Comparison of ENCODE assay signal across 30 cellular contexts in genomic region chr13:80889829-80890228, GRCh38.
"Had no signal": no experiment of that assay in that cellular context is flagged by ENCODE, and none has a peak within 500 bp of the region (broad histone marks: within the 10 kb centered on the region; RNA-seq: fewer than 3 reads in every experiment).

No MANE protein-coding gene starts in this region.

- H3K4me3 ChIP-seq: pancreas, psoas muscle, right lobe of liver, sigmoid colon, smooth muscle cell, spleen, suprapubic skin, testis, tibial artery, transverse colon, upper lobe of right lung, uterus had no signal

- H3K4me1 ChIP-seq: pancreas, psoas muscle, right lobe of liver, spleen, suprapubic skin, testis, tibial artery, transverse colon, upper lobe of right lung, uterus had no signal

- ATAC-seq: naive thymus-derived CD8-positive, alpha-beta T cell; natural killer cell treated with Interleukin-12 subunit alpha and Interleukin-12 subunit beta and Interleukin-15 and Interleukin-18, amount 100 ng/mL, for 72 hours; pancreas; right cardiac atrium; right lobe of liver; stimulated activated memory B cell treated with anti-CD40 and anti-IgM and Interleukin-4, amounts not matched to agents 10 μg/mL and 1 μg/mL and 100 μg/mL, for 72 hours; stimulated activated naive CD8-positive, alpha-beta T cell treated with anti-CD3 and anti-CD28 coated beads, Interleukin-15, amount 100 ng/mL, for 72 hours; stimulated activated naive CD8-positive, alpha-beta T cell treated with anti-CD3 and anti-CD28 coated beads, Interleukin-15, Interleukin-2, amounts not matched to agents 100 U/mL and 50 U/mL, for 24 hours; upper lobe of right lung had no signal

- H3K36me3 ChIP-seq: neutrophil, pancreas, right lobe of liver, sigmoid colon, spleen, suprapubic skin, tibial artery, transverse colon, upper lobe of right lung had no signal

- H3K9me3 ChIP-seq: neutrophil, pancreas, psoas muscle, right lobe of liver, sigmoid colon, spleen, suprapubic skin, testis, tibial artery, transverse colon, upper lobe of right lung, uterus had no signal

- FAIRE-seq: pancreas had no signal

- H3K27ac ChIP-seq: neutrophil, pancreas, psoas muscle, right lobe of liver, sigmoid colon, spleen, suprapubic skin, testis, tibial artery, transverse colon, upper lobe of right lung, uterus had no signal

- DNase-seq: naive thymus-derived CD8-positive, alpha-beta T cell; nephron progenitor cell; nucleus accumbens; pancreas; psoas muscle; right cardiac atrium; right lobe of liver; sigmoid colon; spleen; stimulated activated CD4-positive, alpha-beta T cell treated with anti-CD3 and anti-CD28 coated beads, Interleukin-12 subunit alpha, Interleukin-12 subunit beta, amount 100 ng/mL, for 4 hours; stimulated activated CD4-positive, alpha-beta T cell treated with anti-CD3 and anti-CD28 coated beads, Interleukin-1b, Interleukin-23, amount 100 ng/mL, for 48 hours; stimulated activated CD4-positive, alpha-beta T cell treated with anti-CD3 and anti-CD28 coated beads, Interleukin-4, amount 100 ng/mL, for 1 hour; stimulated activated CD4-positive, alpha-beta T cell treated with anti-CD3 and anti-CD28 coated beads, Interleukin-4, amount 100 ng/mL, for 4 hours; stimulated activated CD8-positive, alpha-beta memory T cell treated with anti-CD3 and anti-CD28 coated beads, Interleukin-4, amount 100 ng/mL, for 48 hours; stimulated activated naive CD4-positive, alpha-beta T cell; stimulated activated naive CD8-positive, alpha-beta T cell treated with anti-CD3 and anti-CD28 coated beads, Interleukin-15, amount 100 ng/mL, for 72 hours; stimulated activated naive CD8-positive, alpha-beta T cell treated with anti-CD3 and anti-CD28 coated beads, Interleukin-15, Interleukin-2, amounts not matched to agents 100 U/mL and 50 U/mL, for 24 hours; substantia nigra; testis; tibial artery; transverse colon; upper lobe of right lung; uterus had no signal

- H3K4me3 Mint-ChIP-seq: naive thymus-derived CD8-positive, alpha-beta T cell; natural killer cell treated with Interleukin-12 subunit alpha and Interleukin-12 subunit beta and Interleukin-15 and Interleukin-18, amount 100 ng/mL, for 72 hours; nephron progenitor cell; neural crest cell; stimulated activated memory B cell treated with anti-CD40 and anti-IgM and Interleukin-4, amounts not matched to agents 10 μg/mL and 1 μg/mL and 100 μg/mL, for 72 hours; stimulated activated naive CD8-positive, alpha-beta T cell treated with anti-CD3 and anti-CD28 coated beads, Interleukin-15, amount 100 ng/mL, for 72 hours; type B pancreatic cell had no signal

- H3K27me3 Mint-ChIP-seq: naive thymus-derived CD8-positive, alpha-beta T cell; stimulated activated memory B cell treated with anti-CD40 and anti-IgM and Interleukin-4, amounts not matched to agents 10 μg/mL and 1 μg/mL and 100 μg/mL, for 72 hours; stimulated activated naive CD8-positive, alpha-beta T cell treated with anti-CD3 and anti-CD28 coated beads, Interleukin-15, amount 100 ng/mL, for 72 hours had no signal

- H3K27ac Mint-ChIP-seq: naive thymus-derived CD8-positive, alpha-beta T cell; natural killer cell treated with Interleukin-12 subunit alpha and Interleukin-12 subunit beta and Interleukin-15 and Interleukin-18, amount 100 ng/mL, for 72 hours; nephron progenitor cell; stimulated activated memory B cell treated with anti-CD40 and anti-IgM and Interleukin-4, amounts not matched to agents 10 μg/mL and 1 μg/mL and 100 μg/mL, for 72 hours; stimulated activated naive CD8-positive, alpha-beta T cell treated with anti-CD3 and anti-CD28 coated beads, Interleukin-15, amount 100 ng/mL, for 72 hours; type B pancreatic cell had no signal

- H3K4me1 Mint-ChIP-seq: naive thymus-derived CD8-positive, alpha-beta T cell; nephron progenitor cell; neural crest cell; stimulated activated memory B cell treated with anti-CD40 and anti-IgM and Interleukin-4, amounts not matched to agents 10 μg/mL and 1 μg/mL and 100 μg/mL, for 72 hours; stimulated activated naive CD8-positive, alpha-beta T cell treated with anti-CD3 and anti-CD28 coated beads, Interleukin-15, amount 100 ng/mL, for 72 hours had no signal

- H3K27me3 ChIP-seq: neutrophil, pancreas, right lobe of liver, sigmoid colon, spleen, suprapubic skin, testis, tibial artery, transverse colon, upper lobe of right lung, uterus had no signal

- H3K36me3 Mint-ChIP-seq: naive thymus-derived CD8-positive, alpha-beta T cell; natural killer cell treated with Interleukin-12 subunit alpha and Interleukin-12 subunit beta and Interleukin-15 and Interleukin-18, amount 100 ng/mL, for 72 hours; stimulated activated memory B cell treated with anti-CD40 and anti-IgM and Interleukin-4, amounts not matched to agents 10 μg/mL and 1 μg/mL and 100 μg/mL, for 72 hours; type B pancreatic cell had no signal

- H3K9me3 Mint-ChIP-seq: natural killer cell treated with Interleukin-12 subunit alpha and Interleukin-12 subunit beta and Interleukin-15 and Interleukin-18, amount 100 ng/mL, for 72 hours; nephron progenitor cell; type B pancreatic cell had no signal
